Comparison of ENCODE assay signal across 20 cellular contexts in genomic region chr1:97332716-97333115, GRCh38.
DNase-seq lines count a peak whose midpoint lies in the region; ATAC-seq, FAIRE-seq and TF ChIP-seq lines count a peak whose summit lies in the region.
"Had no signal": no experiment of that assay in that cellular context is flagged by ENCODE, and none has a peak within 500 bp of the region (broad histone marks: within the 10 kb centered on the region; RNA-seq: fewer than 3 reads in every experiment).

No MANE protein-coding gene starts in this region.

- H2AFZ ChIP-seq in ACC112 (ENCODE audit: low read length, unreplicated experiment) (no peak overlapping the region), IMR-90 (replicated peaks; ENCODE audit: low read length, poor library complexity) (no peak overlapping the region)

- peak overlapping the region; percentile 64 for H3K4ac ChIP-seq in IMR-90 (ENCODE audit: low read depth, low read length)

- no peak overlapping the region for H2AK5ac ChIP-seq in IMR-90 (ENCODE audit: low read depth, low read length)

- no peaks in the 10 kb centered on the region for H3K27me3 Mint-ChIP-seq in natural killer cell (ENCODE audit: low read depth in 2 of 2)
- H3K27me3 Mint-ChIP-seq in activated T-helper 1 cell treated with anti-CD3 and anti-CD28 coated beads, Interleukin-12 subunit alpha, Interleukin-12 subunit beta, Interleukin-2, Interleukin-4 antibody, amounts not matched to agents 30 ng/mL and 10 ng/mL and 1 ng/mL, durations not matched to agents 14 hours and 24 hours and 36 hours (ENCODE audit: insufficient read depth) = peaks cover 2% of the 10 kb centered on the region
- H3K27me3 Mint-ChIP-seq: type B pancreatic cell had no signal

- in situ Hi-C loops in IMR-90 (cut with MboI; ENCODE audit: low sequenced_read_pairs) = no loop called here

- H3K23ac ChIP-seq in IMR-90 (ENCODE audit: low read depth, low read length) = no peak overlapping the region

- H4K20me1 ChIP-seq in IMR-90 (ENCODE audit: insufficient read depth, low read length) = no peaks in the 10 kb centered on the region

- no peak overlapping the region for H3K27ac Mint-ChIP-seq in natural killer cell
- H3K27ac Mint-ChIP-seq in activated T-helper 1 cell treated with anti-CD3 and anti-CD28 coated beads, Interleukin-12 subunit alpha, Interleukin-12 subunit beta, Interleukin-2, Interleukin-4 antibody, amounts not matched to agents 30 ng/mL and 10 ng/mL and 1 ng/mL, durations not matched to agents 14 hours and 24 hours and 36 hours = no peak overlapping the region
- H3K27ac Mint-ChIP-seq: type B pancreatic cell had no signal

- peak overlapping the region; percentile 26; the same call in 1 of the 2 replicates for H3K4me3 ChIP-seq in ACC112 (ENCODE audit: low read depth, low read length)
- H3K4me3 ChIP-seq in IMR-90 (ENCODE audit: insufficient read depth, low read depth, low read length) = no peak overlapping the region
- no peak overlapping the region for H3K4me3 ChIP-seq in bronchial epithelial cell (ENCODE audit: low read depth, low read length)
- H3K4me3 ChIP-seq: ascending aorta, dorsolateral prefrontal cortex had no signal

- peak overlapping the region; percentile 77 for H2BK20ac ChIP-seq in IMR-90 (ENCODE audit: low read depth, low read length)

- H3K9ac ChIP-seq in IMR-90 (ENCODE audit: low read depth, low read length) = 0 out of 2 replicates have a peak overlapping the region, but pooled peaks have one; percentile 6

- no peaks in the 10 kb centered on the region for H3K36me3 ChIP-seq in ACC112 (ENCODE audit: insufficient read depth, low read length)
- H3K36me3 ChIP-seq in IMR-90 (ENCODE audit: control insufficient read depth, insufficient read depth, low read length) = no peaks in the 10 kb centered on the region
- H3K36me3 ChIP-seq in bronchial epithelial cell (ENCODE audit: control insufficient read depth, insufficient read depth, low read length) = no peaks in the 10 kb centered on the region
- H3K36me3 ChIP-seq: ascending aorta had no signal

- peak; percentile 91 for ATAC-seq in IMR-90 (ENCODE audit: low read depth)
- no peak for ATAC-seq in natural killer cell
- ATAC-seq: HCT116, Panc1 had no signal

- H3K14ac ChIP-seq in IMR-90 (replicated peaks; ENCODE audit: low read depth, low read length) = peak overlapping the region; percentile 81; the same call in 1 of the 2 replicates

- H3K9me1 ChIP-seq in IMR-90 (ENCODE audit: insufficient read depth, low read length) = 0 out of 2 replicates have a peak, but pooled peaks cover 2% of the 10 kb centered on the region

- TF ChIP-seq RAD21 in IMR-90 (IDR thresholded peaks at IDR 0.05; ENCODE audit: low read length) = no peak

- no TSS peak for BruUV-seq in IMR-90 (replicated peaks; lab: Mats Ljungman, UMichigan)

- H3K27me3 ChIP-seq in ACC112 (ENCODE audit: insufficient read depth, low read length) (no peaks in the 10 kb centered on the region), IMR-90 (ENCODE audit: control insufficient read depth, insufficient read depth, low read length) (no peaks in the 10 kb centered on the region), bronchial epithelial cell (ENCODE audit: control insufficient read depth, insufficient read depth, low read length) (no peaks in the 10 kb centered on the region)
- H3K27me3 ChIP-seq: ascending aorta, dorsolateral prefrontal cortex had no signal

- H2AK9ac ChIP-seq in IMR-90 (replicated peaks; ENCODE audit: low read depth, low read length, poor library complexity) = no peak overlapping the region

- H3K9me3 Mint-ChIP-seq in natural killer cell = no peaks in the 10 kb centered on the region
- no peaks in the 10 kb centered on the region for H3K9me3 Mint-ChIP-seq in activated T-helper 1 cell treated with anti-CD3 and anti-CD28 coated beads, Interleukin-12 subunit alpha, Interleukin-12 subunit beta, Interleukin-2, Interleukin-4 antibody, amounts not matched to agents 30 ng/mL and 10 ng/mL and 1 ng/mL, durations not matched to agents 14 hours and 24 hours and 36 hours
- H3K9me3 Mint-ChIP-seq: neural crest cell, type B pancreatic cell had no signal

- H3K4me1 Mint-ChIP-seq in natural killer cell = no peaks in the 10 kb centered on the region
- no peaks in the 10 kb centered on the region for H3K4me1 Mint-ChIP-seq in activated T-helper 1 cell treated with anti-CD3 and anti-CD28 coated beads, Interleukin-12 subunit alpha, Interleukin-12 subunit beta, Interleukin-2, Interleukin-4 antibody, amounts not matched to agents 30 ng/mL and 10 ng/mL and 1 ng/mL, durations not matched to agents 14 hours and 24 hours and 36 hours (ENCODE audit: low read depth)
- H3K4me1 Mint-ChIP-seq: neural crest cell had no signal

- H3K79me1 ChIP-seq in IMR-90 (ENCODE audit: low read depth in 1 of 2, low read length in 2 of 2) = no peaks in the 10 kb centered on the region

- dilution Hi-C loops in IMR-90 (cut with HindIII; ENCODE audit: low sequenced_read_pairs, unreplicated experiment) = no loop called here

- H3K4me2 ChIP-seq in IMR-90 (ENCODE audit: low read depth, low read length) = peak overlapping the region; percentile 66

- CTCF ChIA-PET in IMR-90 (lab: Yijun Ruan, JAX) = interaction anchor here (0.5 to 0.7 kb wide), 3 partner anchors 10 to 195 kb away, joined by 3 read pairs; no protein-coding TSS in a partner anchor

- H2BK120ac ChIP-seq in IMR-90 (ENCODE audit: low read depth, low read length) = peak overlapping the region; percentile 72; the same call in 1 of the 2 replicates

- H3K56ac ChIP-seq in IMR-90 (ENCODE audit: extremely low read depth, insufficient read depth, low read length) = 0 out of 2 replicates have a peak overlapping the region, but pooled peaks have one; percentile 16

- peak overlapping the region; percentile 39 to 49; a peak in 1 of 4 replicates for H4K8ac ChIP-seq in IMR-90 (ENCODE audit: low read depth in 2 of 2, low read length in 2 of 2)

- peak overlapping the region; percentile 76; the same call in 1 of the 2 replicates for H3K18ac ChIP-seq in IMR-90 (ENCODE audit: low read depth, low read length)

- peak overlapping the region; percentile 87 for H2BK5ac ChIP-seq in IMR-90 (ENCODE audit: low read depth, low read length, poor library complexity, severe bottlenecking)

- TF ChIP-seq CTCF in IMR-90 (conservative IDR thresholded peaks at IDR 0.05; ENCODE audit: low read depth, low read length) = no peak
- no peak for TF ChIP-seq CTCF in bronchial epithelial cell (IDR thresholded peaks at IDR 0.05; ENCODE audit: insufficient read depth, low read length, severe bottlenecking)
- TF ChIP-seq CTCF in natural killer cell (IDR thresholded peaks at IDR 0.05) = no peak

- no peak for FAIRE-seq in bronchial epithelial cell (lab: Jason Lieb, UNC)
- FAIRE-seq: frontal cortex had no signal

- intact Hi-C loops in IMR-90 (cut with micrococcal nuclease) (loop anchor here (10.0 kb wide), 1 partner anchor 368 kb away; no protein-coding TSS in a partner anchor), natural killer cell (cut with micrococcal nuclease) (no loop called here)
- intact Hi-C loops in activated T-helper 1 cell treated with anti-CD3 and anti-CD28 coated beads, Interleukin-12 subunit alpha, Interleukin-12 subunit beta, Interleukin-2, Interleukin-4 antibody, amounts not matched to agents 30 ng/mL and 10 ng/mL and 1 ng/mL, durations not matched to agents 14 hours and 24 hours and 36 hours (cut with micrococcal nuclease) = no loop called here

- H3K9me3 ChIP-seq in IMR-90 (ENCODE audit: control insufficient read depth, insufficient read depth, low read length) = no peaks in the 10 kb centered on the region
- H3K9me3 ChIP-seq: ascending aorta had no signal

- peak; percentile 89 for DNase-seq in IMR-90
- peak; percentile 52 for DNase-seq in bronchial epithelial cell (ENCODE audit: low read depth)
- peak; percentile 42 for DNase-seq in kidney tubule cell (ENCODE audit: low spot score)
- no peak for DNase-seq in activated CD8-positive, alpha-beta memory T cell treated with anti-CD3 and anti-CD28 coated beads, Interleukin-2, amount 50 U/mL, for 4 hours
- no peak for DNase-seq in retina
- no peak for DNase-seq in natural killer cell
- DNase-seq in activated T-helper 1 cell treated with anti-CD3 and anti-CD28 coated beads, Interleukin-12 subunit alpha, Interleukin-12 subunit beta, Interleukin-2, Interleukin-4 antibody, amounts not matched to agents 30 ng/mL and 10 ng/mL and 1 ng/mL, durations not matched to agents 14 hours and 24 hours and 36 hours (ENCODE audit: low spot score) = no peak
- DNase-seq: activated effector memory CD4-positive, alpha-beta T cell treated with anti-CD3 and anti-CD28 coated beads, Interleukin-2, amount 50 U/mL, for 16 hours; dorsolateral prefrontal cortex; mesendoderm; NCI-H2107; NCI-H774; stimulated activated naive CD4-positive, alpha-beta T cell treated with Interleukin-2 at 50 U/mL for 16 hours had no signal

- no peak for TF ChIP-seq POLR2A in IMR-90 (IDR thresholded peaks at IDR 0.05; ENCODE audit: low read depth, low read length)

- H3K79me2 ChIP-seq in ACC112 (ENCODE audit: control insufficient read depth, insufficient read depth, low read length, unreplicated experiment) = no peaks in the 10 kb centered on the region

- H4K5ac ChIP-seq in IMR-90 (ENCODE audit: low read depth, low read length) = 0 out of 2 replicates have a peak overlapping the region, but pooled peaks have one; percentile 54

- H3K27ac ChIP-seq in ACC112 (ENCODE audit: low read depth, low read length) (peak overlapping the region; percentile 25; the same call in 1 of the 2 replicates), IMR-90 (ENCODE audit: insufficient read depth, low read length) (peak overlapping the region; percentile 79)
- H3K27ac ChIP-seq: ascending aorta, dorsolateral prefrontal cortex had no signal

- H3K4me1 ChIP-seq in ACC112 (ENCODE audit: control insufficient read depth, insufficient read depth, low read length, unreplicated experiment) (peaks cover 35% of the 10 kb centered on the region), IMR-90 (ENCODE audit: control insufficient read depth, insufficient read depth, low read length) (peaks cover 12% of the 10 kb centered on the region)
- H3K4me1 ChIP-seq: ascending aorta had no signal

- H2BK15ac ChIP-seq in IMR-90 (ENCODE audit: low read depth, low read length) = no peak overlapping the region; the same call in 2 of the 3 replicates

- no peak overlapping the region for H3K4me3 Mint-ChIP-seq in natural killer cell
- H3K4me3 Mint-ChIP-seq in activated T-helper 1 cell treated with anti-CD3 and anti-CD28 coated beads, Interleukin-12 subunit alpha, Interleukin-12 subunit beta, Interleukin-2, Interleukin-4 antibody, amounts not matched to agents 30 ng/mL and 10 ng/mL and 1 ng/mL, durations not matched to agents 14 hours and 24 hours and 36 hours = no peak overlapping the region
- H3K4me3 Mint-ChIP-seq: neural crest cell, type B pancreatic cell had no signal

- H4K91ac ChIP-seq in IMR-90 (ENCODE audit: insufficient read depth, low read depth, low read length) = peak overlapping the region; percentile 85; the same call in 1 of the 2 replicates

- H3K36me3 Mint-ChIP-seq in natural killer cell = no peaks in the 10 kb centered on the region
- H3K36me3 Mint-ChIP-seq in activated T-helper 1 cell treated with anti-CD3 and anti-CD28 coated beads, Interleukin-12 subunit alpha, Interleukin-12 subunit beta, Interleukin-2, Interleukin-4 antibody, amounts not matched to agents 30 ng/mL and 10 ng/mL and 1 ng/mL, durations not matched to agents 14 hours and 24 hours and 36 hours (ENCODE audit: low read depth) = no peaks in the 10 kb centered on the region
- H3K36me3 Mint-ChIP-seq: type B pancreatic cell had no signal

- POLR2A ChIA-PET in IMR-90 (lab: Charles Lee; ENCODE audit: unreplicated experiment) = interaction anchor here (0.7 kb wide), 1 partner anchor 159 kb away, joined by 11 read pairs; no protein-coding TSS in a partner anchor

Comparison
In these comparisons a context has a peak if more than half of its experiments do, and no peak if none do; other contexts are left out.
1. DNase-seq: peak in IMR-90 (single experiment), bronchial epithelial cell (single experiment) and kidney tubule cell (single experiment); none in activated CD8-positive, alpha-beta memory T cell treated with anti-CD3 and anti-CD28 coated beads, Interleukin-2, amount 50 U/mL, for 4 hours (single experiment), retina (single experiment), natural killer cell (single experiment) and activated T-helper 1 cell treated with anti-CD3 and anti-CD28 coated beads, Interleukin-12 subunit alpha, Interleukin-12 subunit beta, Interleukin-2, Interleukin-4 antibody, amounts not matched to agents 30 ng/mL and 10 ng/mL and 1 ng/mL, durations not matched to agents 14 hours and 24 hours and 36 hours (single experiment).